Comparison of ENCODE assay signal across 16 cellular contexts in the genomic region with DNA sequence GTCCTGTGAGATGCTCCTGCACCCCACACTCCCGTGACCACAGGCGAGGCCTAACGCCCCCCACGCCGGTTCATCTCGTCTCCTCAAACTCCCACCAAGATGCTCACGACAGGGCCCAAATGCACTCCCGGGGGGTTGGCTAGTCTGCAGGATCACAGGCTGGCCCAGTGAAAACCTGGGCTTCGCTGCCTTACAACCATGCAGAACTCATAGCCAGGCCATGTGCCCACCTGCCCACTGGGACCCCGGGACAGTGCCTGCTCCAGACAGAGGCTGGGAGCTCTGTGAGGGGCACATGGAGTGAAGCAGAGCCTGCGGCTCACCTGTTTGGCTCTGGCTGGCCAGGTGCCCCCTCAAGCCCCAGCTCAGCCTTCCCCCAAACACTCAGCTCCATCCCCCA. TPM values are rescaled to one million over a fixed set of nuclear protein-coding genes. Genes with fewer than 3 reads are reported as not detected.
"Had no signal": no experiment of that assay in that cellular context is flagged by ENCODE, and none has a peak within 500 bp of the region (broad histone marks: within the 10 kb centered on the region; RNA-seq: fewer than 3 reads in every experiment).

No MANE protein-coding gene starts in this region.

- DNase-seq: cerebellar nuclear complex; dermis blood vessel endothelial cell; foreskin melanocyte; head of caudate nucleus; sigmoid colon; stimulated activated CD4-positive, alpha-beta T cell treated with anti-CD3 and anti-CD28 coated beads, Interleukin-12 subunit alpha, Interleukin-12 subunit beta, amount 100 ng/mL, for 4 hours; stimulated activated naive CD4-positive, alpha-beta T cell; thyroid gland had no signal

- H3K9me3 Mint-ChIP-seq: mesothelial cell of epicardium; natural killer cell treated with Interleukin-12 subunit alpha and Interleukin-12 subunit beta and Interleukin-15 and Interleukin-18, amount 100 ng/mL, for 72 hours; type B pancreatic cell had no signal

- H3K4me3 Mint-ChIP-seq: mesothelial cell of epicardium; natural killer cell treated with Interleukin-12 subunit alpha and Interleukin-12 subunit beta and Interleukin-15 and Interleukin-18, amount 100 ng/mL, for 72 hours; type B pancreatic cell had no signal

- H3K36me3 ChIP-seq: colonic mucosa, neutrophil, sigmoid colon, thyroid gland, vagina had no signal

- H3K36me3 Mint-ChIP-seq: natural killer cell treated with Interleukin-12 subunit alpha and Interleukin-12 subunit beta and Interleukin-15 and Interleukin-18, amount 100 ng/mL, for 72 hours; type B pancreatic cell had no signal

- H3K27me3 ChIP-seq: colonic mucosa, hepatocyte, sigmoid colon, thyroid gland, vagina had no signal

- H3K4me1 ChIP-seq: colonic mucosa, thyroid gland had no signal

- ATAC-seq: natural killer cell treated with Interleukin-12 subunit alpha and Interleukin-12 subunit beta and Interleukin-15 and Interleukin-18, amount 100 ng/mL, for 72 hours had no signal

- H3K27ac Mint-ChIP-seq: natural killer cell treated with Interleukin-12 subunit alpha and Interleukin-12 subunit beta and Interleukin-15 and Interleukin-18, amount 100 ng/mL, for 72 hours; type B pancreatic cell had no signal

- H3K27ac ChIP-seq: hepatocyte, neutrophil, skin epidermis, thyroid gland, vagina had no signal

- H3K4me3 ChIP-seq: colonic mucosa, hepatocyte, sigmoid colon, skin epidermis, thyroid gland, vagina had no signal

- H3K9me3 ChIP-seq: colonic mucosa, neutrophil, sigmoid colon, thyroid gland, vagina had no signal

- H3K27me3 Mint-ChIP-seq: natural killer cell treated with Interleukin-12 subunit alpha and Interleukin-12 subunit beta and Interleukin-15 and Interleukin-18, amount 100 ng/mL, for 72 hours; type B pancreatic cell had no signal

RNA-seq across cellular contexts. Expression of gene GPER1, which starts 9.4 kb away (rescaled TPM):
- total RNA-seq: natural killer cell treated with Interleukin-12 subunit alpha and Interleukin-12 subunit beta and Interleukin-15 and Interleukin-18, amount 100 ng/mL, for 72 hours had no signal
